In the genomic region with DNA sequence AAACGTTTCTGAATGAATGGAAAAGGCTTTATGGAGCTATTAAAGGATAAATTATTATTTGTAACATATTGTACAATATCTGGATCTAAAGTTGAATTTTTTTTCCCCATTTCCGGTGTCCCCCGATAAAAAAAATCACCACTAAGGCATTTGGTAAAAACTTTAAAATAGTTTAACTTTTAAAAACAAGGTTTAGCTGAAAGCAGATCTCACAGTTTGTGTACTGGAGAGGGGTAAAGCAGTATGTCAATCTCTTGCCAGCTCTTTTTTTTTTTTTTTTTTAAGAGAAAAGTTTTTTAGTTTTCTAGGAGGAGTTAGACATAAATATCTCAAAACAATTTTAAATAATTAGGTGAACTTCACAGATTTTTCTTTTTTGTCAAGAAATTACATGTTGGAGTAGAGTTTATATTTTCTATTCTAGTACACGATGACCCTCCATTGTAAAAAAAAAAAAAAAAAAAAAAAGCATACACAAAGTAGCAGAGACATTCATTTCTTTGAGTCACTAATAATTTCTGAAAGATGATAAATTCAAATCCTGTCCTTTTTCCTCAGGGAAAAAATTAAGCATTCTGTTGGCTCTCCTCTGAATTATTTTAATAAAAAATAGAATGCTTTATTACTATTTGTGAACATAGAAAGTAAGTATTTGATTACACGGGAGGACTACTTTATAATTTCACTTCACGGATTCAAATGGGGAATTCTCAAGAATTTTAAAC, we compare ENCODE assay signal across 9 cellular contexts. TPM values are rescaled to one million over a fixed set of nuclear protein-coding genes. Genes with fewer than 3 reads are reported as not detected.
DNase-seq lines count a peak whose midpoint lies in the region; ATAC-seq lines count a peak whose summit lies in the region.
"Had no signal": no experiment of that assay in that cellular context is flagged by ENCODE, and none has a peak within 500 bp of the region (broad histone marks: within the 10 kb centered on the region; RNA-seq: fewer than 3 reads in every experiment).

No MANE protein-coding gene starts in this region.

- H3K9me3 ChIP-seq in iPS-18a (ENCODE audit: control insufficient read depth, low read depth, low read length) = no peaks in the 10 kb centered on the region

- H3K27me3 Mint-ChIP-seq in T-helper 1 cell treated with Interleukin-12 subunit alpha and Interleukin-12 subunit beta and Interleukin-4 antibody, amounts not matched to agents 30 μg/mL and 1 μg/mL, for 36 hours (ENCODE audit: low read depth) = peaks cover 25% of the 10 kb centered on the region
- no peaks in the 10 kb centered on the region for H3K27me3 Mint-ChIP-seq in activated T-helper 17 cell treated with anti-CD3 and anti-CD28 coated beads, Interleukin-2, amount 50 U/mL, for 72 hours

- H3K27ac ChIP-seq in iPS-18a (ENCODE audit: low read length) (peak overlapping the region; percentile 82), substantia nigra (ENCODE audit: low read depth, low read length, poor library complexity, severe bottlenecking) (peak overlapping the region; percentile 100)

- DNase-seq in T-helper 1 cell = no peak
- DNase-seq in substantia nigra (lab: John Stamatoyannopoulos, UW) = no peak
- no peak for DNase-seq in NCI-H2196 treated with DMSO at 0.1 percent for 48 hours (lab: John Stamatoyannopoulos, UW; ENCODE audit: unreplicated experiment)
- DNase-seq in stimulated activated naive CD4-positive, alpha-beta T cell (lab: John Stamatoyannopoulos, UW) = no peak
- DNase-seq: stimulated activated CD4-positive, alpha-beta T cell treated with anti-CD3 and anti-CD28 coated beads, Interleukin-4, amount 100 ng/mL, for 4 hours had no signal

- no peaks in the 10 kb centered on the region for H3K27me3 ChIP-seq in iPS-18a (ENCODE audit: control insufficient read depth, insufficient read depth, low read length)

- H3K36me3 ChIP-seq in iPS-18a (ENCODE audit: control insufficient read depth, low read depth, low read length) = no peaks in the 10 kb centered on the region

- peaks cover 18% of the 10 kb centered on the region for H3K4me1 Mint-ChIP-seq in T-helper 1 cell treated with Interleukin-12 subunit alpha and Interleukin-12 subunit beta and Interleukin-4 antibody, amounts not matched to agents 30 μg/mL and 1 μg/mL, for 36 hours (ENCODE audit: low read depth)
- no peaks in the 10 kb centered on the region for H3K4me1 Mint-ChIP-seq in activated T-helper 17 cell treated with anti-CD3 and anti-CD28 coated beads, Interleukin-2, amount 50 U/mL, for 72 hours

- H3K9me3 Mint-ChIP-seq in T-helper 1 cell treated with Interleukin-12 subunit alpha and Interleukin-12 subunit beta and Interleukin-4 antibody, amounts not matched to agents 30 μg/mL and 1 μg/mL, for 36 hours = no peaks in the 10 kb centered on the region
- no peaks in the 10 kb centered on the region for H3K9me3 Mint-ChIP-seq in activated T-helper 17 cell treated with anti-CD3 and anti-CD28 coated beads, Interleukin-2, amount 50 U/mL, for 72 hours

- H3K27ac Mint-ChIP-seq in T-helper 1 cell treated with Interleukin-12 subunit alpha and Interleukin-12 subunit beta and Interleukin-4 antibody, amounts not matched to agents 30 μg/mL and 1 μg/mL, for 36 hours = peak overlapping the region; percentile 99
- H3K27ac Mint-ChIP-seq in activated T-helper 17 cell treated with anti-CD3 and anti-CD28 coated beads, Interleukin-2, amount 50 U/mL, for 72 hours = peak overlapping the region; percentile 99

- no peak for ATAC-seq in activated T-helper 17 cell treated with anti-CD3 and anti-CD28 coated beads, Interleukin-2, amount 50 U/mL, for 72 hours (replicated peaks)
- no peak for ATAC-seq in esophagus mucosa

- peaks cover 2% of the 10 kb centered on the region for H3K36me3 Mint-ChIP-seq in T-helper 1 cell treated with Interleukin-12 subunit alpha and Interleukin-12 subunit beta and Interleukin-4 antibody, amounts not matched to agents 30 μg/mL and 1 μg/mL, for 36 hours (ENCODE audit: low read depth)
- H3K36me3 Mint-ChIP-seq in activated T-helper 17 cell treated with anti-CD3 and anti-CD28 coated beads, Interleukin-2, amount 50 U/mL, for 72 hours (ENCODE audit: low read depth) = peaks cover 33% of the 10 kb centered on the region

- peaks cover 10% of the 10 kb centered on the region for H3K4me1 ChIP-seq in iPS-18a (ENCODE audit: control insufficient read depth, low read depth, low read length)

- peak overlapping the region; percentile 85 for H3K4me3 ChIP-seq in iPS-18a (ENCODE audit: low read length)

- H3K9ac ChIP-seq in iPS-18a (ENCODE audit: low read length) = peak overlapping the region; percentile 79

- H3K4me3 Mint-ChIP-seq in T-helper 1 cell treated with Interleukin-12 subunit alpha and Interleukin-12 subunit beta and Interleukin-4 antibody, amounts not matched to agents 30 μg/mL and 1 μg/mL, for 36 hours = peak overlapping the region; percentile 98
- peak overlapping the region; percentile 97 for H3K4me3 Mint-ChIP-seq in activated T-helper 17 cell treated with anti-CD3 and anti-CD28 coated beads, Interleukin-2, amount 50 U/mL, for 72 hours

RNA-seq across cellular contexts. Expression of gene HBP1, which starts 1.9 kb away (rescaled TPM):
- total RNA-seq in activated T-helper 17 cell treated with anti-CD3 and anti-CD28 coated beads, Interleukin-2, amount 50 U/mL, for 72 hours = 10 to 100 TPM; 21.8 to 63.5 TPM
- total RNA-seq in esophagus mucosa = 44.6 TPM
